ENCODE assay signal across 18 cellular contexts in the genomic region with DNA sequence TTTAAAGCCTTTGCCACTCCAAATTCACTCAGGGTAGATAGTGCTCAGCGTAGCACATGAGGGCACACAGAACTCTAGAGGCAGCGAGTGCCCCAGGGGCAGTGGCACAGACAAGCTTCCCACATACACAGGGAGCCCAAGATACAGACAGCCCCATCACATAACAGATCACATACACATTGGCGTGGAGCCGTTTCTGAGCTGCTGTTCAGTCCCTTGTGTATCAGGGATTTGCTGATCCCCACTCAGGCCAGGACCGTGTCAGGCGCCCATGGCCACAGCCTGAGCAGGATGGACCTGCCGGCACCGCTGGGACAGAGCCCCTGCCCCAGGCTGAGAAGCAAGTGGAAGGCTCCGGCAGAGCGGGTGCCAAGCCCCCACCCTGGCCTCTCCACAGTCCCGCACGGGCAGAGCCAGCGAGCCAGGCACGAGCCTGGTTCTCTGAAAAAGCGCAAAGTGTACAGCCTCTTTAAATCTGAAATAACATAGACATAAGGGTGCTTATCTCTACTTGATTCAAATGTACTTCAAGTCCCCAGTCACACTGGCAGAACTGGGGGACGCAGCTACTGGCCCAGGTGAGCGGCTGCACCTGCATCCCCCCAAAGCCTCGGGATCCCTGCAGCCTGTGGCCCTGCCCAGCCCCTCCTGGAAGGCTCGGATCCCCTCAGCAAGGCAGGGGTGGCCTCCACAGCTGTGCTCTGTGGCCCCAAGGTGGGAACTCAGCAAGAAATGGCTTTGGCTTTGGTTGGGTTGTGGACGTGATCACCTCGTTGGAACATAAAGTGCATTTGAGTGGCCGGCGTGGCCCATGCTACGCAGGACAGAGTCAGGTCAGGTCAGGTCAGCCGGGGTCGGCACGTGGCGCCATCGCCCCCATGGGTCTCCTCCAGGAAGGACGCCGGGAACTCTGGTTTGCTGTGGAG.
"Had no signal": no experiment of that assay in that cellular context is flagged by ENCODE, and none has a peak within 500 bp of the region (broad histone marks: within the 10 kb centered on the region; RNA-seq: fewer than 3 reads in every experiment).

No MANE protein-coding gene starts in this region.

- H3K27ac ChIP-seq: body of pancreas, cardiac muscle cell, ovary, tibial nerve had no signal

- H3K4me3 ChIP-seq: body of pancreas, cardiac muscle cell, ovary, tibial nerve had no signal

- H3K9me3 ChIP-seq: body of pancreas, ovary, tibial nerve had no signal

- ATAC-seq: activated CD8-positive, alpha-beta T cell treated with anti-CD3 and anti-CD28 coated beads, Interleukin-2, amount 10 ng/mL, durations not matched to agents 7 days and 5 days; activated naive CD8-positive, alpha-beta T cell treated with anti-CD3 and anti-CD28 coated beads, Interleukin-2, amount 50 U/mL, for 24 hours; activated T-helper 17 cell treated with anti-CD3 and anti-CD28 coated beads, Interleukin-2, amount 50 U/mL, for 72 hours; body of pancreas; left ventricle myocardium superior; right cardiac atrium; stimulated activated naive CD8-positive, alpha-beta T cell treated with anti-CD3 and anti-CD28 coated beads, Interleukin-15, amount 100 ng/mL, for 72 hours had no signal

- DNase-seq: activated CD4-positive, alpha-beta T cell treated with anti-CD3 and anti-CD28 coated beads for 1 hour; activated CD4-positive, alpha-beta T cell treated with anti-CD3 and anti-CD28 coated beads, Interleukin-2, amount 50 U/mL, for 1 hour; activated CD8-positive, alpha-beta T cell treated with anti-CD3 and anti-CD28 coated beads, Interleukin-2, amount 10 ng/mL, durations not matched to agents 7 days and 5 days; activated naive CD4-positive, alpha-beta T cell treated with anti-CD3 and anti-CD28 coated beads for 36 hours; activated naive CD8-positive, alpha-beta T cell treated with anti-CD3 and anti-CD28 coated beads, Interleukin-2, amount 50 U/mL, for 24 hours; activated T-cell treated with anti-CD3 and anti-CD28 coated beads, Interleukin-2, amount 50 U/mL, for 1 hour; body of pancreas; left ventricle myocardium superior; mesenchymal stem cell; nephron progenitor cell; ovary; right cardiac atrium; stimulated activated CD4-positive, alpha-beta T cell treated with anti-CD3 and anti-CD28 coated beads, Interleukin-1b, Interleukin-23, amount 100 ng/mL, for 48 hours; stimulated activated naive CD8-positive, alpha-beta T cell treated with anti-CD3 and anti-CD28 coated beads, Interleukin-15, amount 100 ng/mL, for 72 hours; T-helper 9 cell had no signal

- H3K27me3 ChIP-seq: body of pancreas, cardiac muscle cell, ovary, tibial nerve had no signal

- H3K36me3 ChIP-seq: cardiac muscle cell, ovary, tibial nerve had no signal

- H3K4me1 ChIP-seq: body of pancreas, tibial nerve had no signal
